In genomic region chr7:16670747-16671344, GRCh38 we compare ENCODE assay signal across 1 cellular context.
TF ChIP-seq lines count a peak whose summit lies in the region.

No MANE protein-coding gene starts in this region.

TF ChIP-seq in K562, 482 proteins besides CTCF, POLR2A, EP300 and RAD21 (continued from another document):
- no peak for TF ChIP-seq PHTF2 (CRISPR knock-in tag; IDR thresholded peaks at IDR 0.05)
